13 cellular contexts compared by ENCODE assay signal in the genomic region with DNA sequence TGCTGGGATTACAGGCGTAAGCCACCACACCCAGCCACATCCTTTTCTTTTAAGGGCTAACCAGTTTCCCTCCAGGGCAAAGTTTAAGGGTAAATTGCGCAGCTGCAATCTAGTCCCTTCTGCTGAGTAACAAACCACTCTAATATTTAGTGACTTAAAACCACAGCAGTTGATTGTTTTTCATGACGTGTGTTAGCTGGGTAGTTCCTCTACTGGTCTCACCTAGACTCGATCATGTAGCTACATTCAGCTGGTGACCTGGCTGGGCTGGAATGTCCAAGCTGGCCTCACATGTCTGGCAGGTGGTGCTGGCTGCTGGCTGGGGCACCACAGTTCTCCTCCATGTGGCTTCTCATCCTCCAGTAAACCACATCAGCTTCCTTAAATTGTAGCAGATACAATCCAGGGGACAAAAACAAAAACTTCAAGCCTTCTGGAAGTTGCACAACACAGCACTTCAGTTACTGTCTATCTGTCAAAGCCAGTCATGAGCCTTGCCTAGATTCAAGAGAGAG.
DNase-seq lines count a peak whose midpoint lies in the region; ATAC-seq, FAIRE-seq and TF ChIP-seq lines count a peak whose summit lies in the region.
"Had no signal": no experiment of that assay in that cellular context is flagged by ENCODE, and none has a peak within 500 bp of the region (broad histone marks: within the 10 kb centered on the region; RNA-seq: fewer than 3 reads in every experiment).

No MANE protein-coding gene starts in this region.

- no peak overlapping the region for H3K4me3 ChIP-seq in gastrocnemius medialis

- TF ChIP-seq POLR2A in gastrocnemius medialis (IDR thresholded peaks at IDR 0.05), result peak in 1 of 2 donors; percentile 26

- no peaks in the 10 kb centered on the region for H3K36me3 ChIP-seq in gastrocnemius medialis

- peaks cover 21 to 24% of the 10 kb centered on the region in 2 donors for H3K4me1 ChIP-seq in gastrocnemius medialis

- DNase-seq in SIG-M5 treated with dmso at 0.1 percent for 504 hours (lab: John Stamatoyannopoulos, UW; ENCODE audit: unreplicated experiment) (peak; percentile 37), SIG-M5 (lab: John Stamatoyannopoulos, UW) (no peak), RCC 7860 (ENCODE audit: low spot score) (peak; percentile 90), glomerular visceral epithelial cell (ENCODE audit: extremely low spot score) (peak; percentile 80), gastrocnemius medialis (peak; percentile 82 to 83), GM19240 (ENCODE audit: insufficient read length, low spot score) (no peak), activated gamma-delta T cell treated with Interleukin-2 at 50 U/mL for 16 hours (no peak)
- DNase-seq: activated CD8-positive, alpha-beta memory T cell treated with anti-CD3 and anti-CD28 coated beads, Interleukin-2, amount 50 U/mL, for 48 hours; NCI-H2227 treated with DMSO at 0.1 percent for 48 hours; stimulated activated CD4-positive, alpha-beta T cell treated with anti-CD3 and anti-CD28 coated beads, Interleukin-2, amount 100 ng/mL, for 24 hours; T-cell had no signal

- ATAC-seq in gastrocnemius medialis (peak; percentile 83 to 84), GM19351 (IDR thresholded peaks at IDR 0.05; ENCODE audit: unreplicated experiment) (no peak)
- ATAC-seq: T-cell had no signal

- no peaks in the 10 kb centered on the region for H3K27me3 ChIP-seq in gastrocnemius medialis

- TF ChIP-seq CTCF in gastrocnemius medialis (IDR thresholded peaks at IDR 0.05 in 4 of 5, conservative IDR thresholded peaks at IDR 0.05 in 1 of 5), result no peak

- FAIRE-seq in RCC 7860 (lab: Jason Lieb, UNC), result peak; percentile 72

- in situ Hi-C loops in gastrocnemius medialis (cut with MboI; ENCODE audit: low sequenced_read_pairs in 4 of 4), result loop anchor here in 1 of 4 donors (10.0 kb wide), 1 partner anchor 76 kb away; the partner anchor contains the start of gene GPRC5B

- intact Hi-C loops in gastrocnemius medialis (cut with DNase I; ENCODE audit: low total_unique reads), result loop anchor here (1.0 kb wide), 1 partner anchor 75 kb away; the partner anchor contains the start of gene GPRC5B

- H3K27ac ChIP-seq in gastrocnemius medialis, result peak overlapping the region; percentile 81 to 84 (median 82)
- H3K27ac ChIP-seq: 22Rv1 had no signal

- peaks cover 0 to 7% (median 0%) of the 10 kb centered on the region in 3 donors for H3K9me3 ChIP-seq in gastrocnemius medialis

Comparison
In these comparisons a context has a peak if more than half of its experiments do, and no peak if none do; other contexts are left out.
1. DNase-seq: peak in SIG-M5 treated with dmso at 0.1 percent for 504 hours (single experiment), RCC 7860 (single experiment), glomerular visceral epithelial cell (single experiment) and gastrocnemius medialis (2 of 2); none in SIG-M5 (single experiment), GM19240 (single experiment) and activated gamma-delta T cell treated with Interleukin-2 at 50 U/mL for 16 hours (single experiment).